ENCODE assay signal across 1 cellular context in genomic region chr7:4681922-4682620, GRCh38.
TF ChIP-seq lines count a peak whose summit lies in the region.

Gene FOXK1, plus strand, starts transcription at chr7:4682295. Its CDS starts 14 bp downstream, at chr7:4682309.

TF ChIP-seq in GM23338, 12 proteins besides CTCF, POLR2A, EP300 and RAD21 (continued from another document):
- TF ChIP-seq, protein P1, sequence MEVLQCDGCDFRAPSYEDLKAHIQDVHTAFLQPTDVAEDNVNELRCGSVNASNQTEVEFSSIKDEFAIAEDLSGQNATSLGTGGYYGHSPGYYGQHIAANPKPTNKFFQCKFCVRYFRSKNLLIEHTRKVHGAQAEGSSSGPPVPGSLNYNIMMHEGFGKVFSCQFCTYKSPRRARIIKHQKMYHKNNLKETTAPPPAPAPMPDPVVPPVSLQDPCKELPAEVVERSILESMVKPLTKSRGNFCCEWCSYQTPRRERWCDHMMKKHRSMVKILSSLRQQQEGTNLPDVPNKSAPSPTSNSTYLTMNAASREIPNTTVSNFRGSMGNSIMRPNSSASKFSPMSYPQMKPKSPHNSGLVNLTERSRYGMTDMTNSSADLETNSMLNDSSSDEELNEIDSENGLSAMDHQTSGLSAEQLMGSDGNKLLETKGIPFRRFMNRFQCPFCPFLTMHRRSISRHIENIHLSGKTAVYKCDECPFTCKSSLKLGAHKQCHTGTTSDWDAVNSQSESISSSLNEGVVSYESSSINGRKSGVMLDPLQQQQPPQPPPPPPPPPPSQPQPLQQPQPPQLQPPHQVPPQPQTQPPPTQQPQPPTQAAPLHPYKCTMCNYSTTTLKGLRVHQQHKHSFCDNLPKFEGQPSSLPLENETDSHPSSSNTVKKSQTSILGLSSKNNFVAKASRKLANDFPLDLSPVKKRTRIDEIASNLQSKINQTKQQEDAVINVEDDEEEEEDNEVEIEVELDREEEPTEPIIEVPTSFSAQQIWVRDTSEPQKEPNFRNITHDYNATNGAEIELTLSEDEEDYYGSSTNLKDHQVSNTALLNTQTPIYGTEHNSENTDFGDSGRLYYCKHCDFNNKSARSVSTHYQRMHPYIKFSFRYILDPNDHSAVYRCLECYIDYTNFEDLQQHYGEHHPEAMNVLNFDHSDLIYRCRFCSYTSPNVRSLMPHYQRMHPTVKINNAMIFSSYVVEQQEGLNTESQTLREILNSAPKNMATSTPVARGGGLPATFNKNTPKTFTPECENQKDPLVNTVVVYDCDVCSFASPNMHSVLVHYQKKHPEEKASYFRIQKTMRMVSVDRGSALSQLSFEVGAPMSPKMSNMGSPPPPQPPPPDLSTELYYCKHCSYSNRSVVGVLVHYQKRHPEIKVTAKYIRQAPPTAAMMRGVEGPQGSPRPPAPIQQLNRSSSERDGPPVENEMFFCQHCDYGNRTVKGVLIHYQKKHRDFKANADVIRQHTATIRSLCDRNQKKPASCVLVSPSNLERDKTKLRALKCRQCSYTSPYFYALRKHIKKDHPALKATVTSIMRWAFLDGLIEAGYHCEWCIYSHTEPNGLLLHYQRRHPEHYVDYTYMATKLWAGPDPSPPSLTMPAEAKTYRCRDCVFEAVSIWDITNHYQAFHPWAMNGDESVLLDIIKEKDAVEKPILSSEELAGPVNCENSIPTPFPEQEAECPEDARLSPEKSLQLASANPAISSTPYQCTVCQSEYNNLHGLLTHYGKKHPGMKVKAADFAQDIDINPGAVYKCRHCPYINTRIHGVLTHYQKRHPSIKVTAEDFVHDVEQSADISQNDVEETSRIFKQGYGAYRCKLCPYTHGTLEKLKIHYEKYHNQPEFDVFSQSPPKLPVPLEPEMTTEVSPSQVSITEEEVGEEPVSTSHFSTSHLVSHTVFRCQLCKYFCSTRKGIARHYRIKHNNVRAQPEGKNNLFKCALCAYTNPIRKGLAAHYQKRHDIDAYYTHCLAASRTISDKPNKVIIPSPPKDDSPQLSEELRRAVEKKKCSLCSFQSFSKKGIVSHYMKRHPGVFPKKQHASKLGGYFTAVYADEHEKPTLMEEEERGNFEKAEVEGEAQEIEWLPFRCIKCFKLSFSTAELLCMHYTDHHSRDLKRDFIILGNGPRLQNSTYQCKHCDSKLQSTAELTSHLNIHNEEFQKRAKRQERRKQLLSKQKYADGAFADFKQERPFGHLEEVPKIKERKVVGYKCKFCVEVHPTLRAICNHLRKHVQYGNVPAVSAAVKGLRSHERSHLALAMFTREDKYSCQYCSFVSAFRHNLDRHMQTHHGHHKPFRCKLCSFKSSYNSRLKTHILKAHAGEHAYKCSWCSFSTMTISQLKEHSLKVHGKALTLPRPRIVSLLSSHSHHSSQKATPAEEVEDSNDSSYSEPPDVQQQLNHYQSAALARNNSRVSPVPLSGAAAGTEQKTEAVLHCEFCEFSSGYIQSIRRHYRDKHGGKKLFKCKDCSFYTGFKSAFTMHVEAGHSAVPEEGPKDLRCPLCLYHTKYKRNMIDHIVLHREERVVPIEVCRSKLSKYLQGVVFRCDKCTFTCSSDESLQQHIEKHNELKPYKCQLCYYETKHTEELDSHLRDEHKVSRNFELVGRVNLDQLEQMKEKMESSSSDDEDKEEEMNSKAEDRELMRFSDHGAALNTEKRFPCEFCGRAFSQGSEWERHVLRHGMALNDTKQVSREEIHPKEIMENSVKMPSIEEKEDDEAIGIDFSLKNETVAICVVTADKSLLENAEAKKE (CRISPR knock-in tag; IDR thresholded peaks at IDR 0.05) = no peak
- TF ChIP-seq ETS1 (IDR thresholded peaks at IDR 0.05) (no peak), JUNB (IDR thresholded peaks at IDR 0.05; ENCODE audit: unreplicated experiment) (no peak), EZH2phosphoT487 (IDR thresholded peaks at IDR 0.05; ENCODE audit: unreplicated experiment) (no peak), POLR2AphosphoS5 (IDR thresholded peaks at IDR 0.05; ENCODE audit: low read depth) (no peak), CREB1 (CRISPR knock-in tag; IDR thresholded peaks at IDR 0.05; ENCODE audit: low read depth) (no peak), STAT1 (IDR thresholded peaks at IDR 0.05; ENCODE audit: unreplicated experiment) (no peak), ZNF331 (CRISPR knock-in tag; IDR thresholded peaks at IDR 0.05; ENCODE audit: low read depth) (no peak), EZH2 (IDR thresholded peaks at IDR 0.05; ENCODE audit: low read depth, unreplicated experiment) (no peak), ZNF114 (CRISPR knock-in tag; IDR thresholded peaks at IDR 0.05) (no peak)
